Comparison of ENCODE assay signal across 9 cellular contexts in the genomic region with DNA sequence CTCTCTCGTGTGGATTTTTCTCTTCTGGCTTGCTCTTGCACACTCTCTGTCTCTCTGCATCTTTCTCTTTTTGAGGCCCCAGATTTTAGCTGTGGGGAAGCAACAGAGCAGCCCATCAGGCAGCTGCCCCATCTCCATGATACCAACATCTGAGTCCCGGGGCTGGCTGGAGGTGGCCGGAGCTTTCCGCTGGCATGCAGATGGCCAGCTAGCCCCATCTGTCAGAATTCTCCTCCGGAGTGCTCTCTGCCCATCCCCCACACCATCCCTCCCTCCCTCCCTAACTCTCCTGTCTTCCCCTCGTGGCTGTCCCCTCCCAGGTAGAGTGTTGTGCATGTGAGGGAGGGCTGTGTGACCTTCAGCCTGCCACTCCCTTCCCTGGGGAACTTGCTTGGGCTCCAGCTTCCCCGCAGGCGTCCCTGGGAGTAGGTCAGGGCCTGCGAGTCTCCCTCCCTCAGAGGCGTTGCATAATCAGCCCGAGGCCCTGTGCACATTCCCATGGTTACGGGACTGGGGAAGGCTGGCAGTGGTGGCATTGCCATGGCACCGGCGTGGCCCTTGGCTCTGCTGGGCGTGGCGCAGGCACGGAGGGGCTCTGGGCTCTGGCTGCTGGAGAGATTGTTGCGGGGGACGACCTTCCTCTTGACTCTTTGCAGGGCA. TPM values are rescaled to one million over a fixed set of nuclear protein-coding genes. Genes with fewer than 3 reads are reported as not detected.
DNase-seq lines count a peak whose midpoint lies in the region; ATAC-seq and TF ChIP-seq lines count a peak whose summit lies in the region.
"Had no signal": no experiment of that assay in that cellular context is flagged by ENCODE, and none has a peak within 500 bp of the region (broad histone marks: within the 10 kb centered on the region; RNA-seq: fewer than 3 reads in every experiment).

No MANE protein-coding gene starts in this region.

- ATAC-seq in lower lobe of right lung (peak; percentile 85 to 92), HG03521 (IDR thresholded peaks at IDR 0.05; ENCODE audit: unreplicated experiment) (no peak), HG03196 (IDR thresholded peaks at IDR 0.05; ENCODE audit: unreplicated experiment) (no peak), HG03342 (IDR thresholded peaks at IDR 0.05; ENCODE audit: unreplicated experiment) (no peak)
- no peak for ATAC-seq in activated CD4-positive, CD25-positive, alpha-beta regulatory T cell treated with anti-CD3 and anti-CD28 coated beads, Interleukin-2, amount 50 U/mL, for 24 hours

- H3K4me3 ChIP-seq in lower lobe of right lung, result no peak overlapping the region

- peaks cover 9% of the 10 kb centered on the region for H3K4me1 ChIP-seq in lower lobe of right lung

- DNase-seq in AG08396 (ENCODE audit: low spot score), result peak; percentile 37
- DNase-seq in HuH-7.5 (ENCODE audit: low spot score), result peak; percentile 74
- peak; percentile 79 for DNase-seq in cerebellar cortex (ENCODE audit: low spot score)
- peak; percentile 85 for DNase-seq in lower lobe of right lung
- DNase-seq: KG1 had no signal

- H3K27ac ChIP-seq in lower lobe of right lung, result no peak overlapping the region

- intact Hi-C loops in lower lobe of right lung (cut with DNase I), result no loop called here

- no peak for TF ChIP-seq CTCF in lower lobe of right lung (IDR thresholded peaks at IDR 0.05)

- no peaks in the 10 kb centered on the region for H3K9me3 ChIP-seq in lower lobe of right lung

- no peaks in the 10 kb centered on the region for H3K27me3 ChIP-seq in lower lobe of right lung (ENCODE audit: low read depth)

- no peaks in the 10 kb centered on the region for H3K36me3 ChIP-seq in lower lobe of right lung

RNA-seq across cellular contexts. Expression of a gene that starts 24.7 kb away (rescaled TPM):
- not detected for total RNA-seq in lower lobe of right lung

Comparison
In these comparisons a context has a peak if more than half of its experiments do, and no peak if none do; other contexts are left out.
1. ATAC-seq: peak in lower lobe of right lung (2 of 2); none in HG03521 (single experiment), HG03196 (single experiment), HG03342 (single experiment) and activated CD4-positive, CD25-positive, alpha-beta regulatory T cell treated with anti-CD3 and anti-CD28 coated beads, Interleukin-2, amount 50 U/mL, for 24 hours (0 of 2).
2. Peak in every context shown above with its lines, with median percentiles within 50 percentile points of each other: DNase-seq.